Comparison of ENCODE assay signal across 8 cellular contexts in genomic region chr5:43484049-43484849, GRCh38. TPM values are rescaled to one million over a fixed set of nuclear protein-coding genes. Genes with fewer than 3 reads are reported as not detected.
A peak's percentile ranks its signal among the peaks of the same experiment; 100 is the strongest.
DNase-seq lines count a peak whose midpoint lies in the region; ATAC-seq and TF ChIP-seq lines count a peak whose summit lies in the region.

No MANE protein-coding gene starts in this region.

- ATAC-seq in GM18499 (IDR thresholded peaks at IDR 0.05; ENCODE audit: insufficient read depth, unreplicated experiment) = peak; percentile 57
- ATAC-seq in HG02970 (IDR thresholded peaks at IDR 0.05; ENCODE audit: low FRiP score, unreplicated experiment) = peak; percentile 68
- peak; percentile 78 for ATAC-seq in T-helper 17 cell
- peak; percentile 84 to 85 for ATAC-seq in right cardiac atrium
- ATAC-seq in psoas muscle = peak; percentile 84 to 90 (median 86)

- no peaks in the 10 kb centered on the region for H3K36me3 Mint-ChIP-seq in T-helper 17 cell (ENCODE audit: low read depth)

- H3K27me3 ChIP-seq in right cardiac atrium (ENCODE audit: control insufficient read depth, insufficient read depth) (no peaks in the 10 kb centered on the region), psoas muscle (ENCODE audit: insufficient read depth in 3 of 3, low read length in 2 of 3) (no peaks in the 10 kb centered on the region)

- no peaks in the 10 kb centered on the region for H3K36me3 ChIP-seq in psoas muscle (ENCODE audit: insufficient read depth in 1 of 2, low read depth in 1 of 2)
- H3K36me3 ChIP-seq in urinary bladder (ENCODE audit: insufficient read depth) = no peaks in the 10 kb centered on the region

- peak overlapping the region; percentile 98 for H3K27ac Mint-ChIP-seq in T-helper 17 cell

- peak overlapping the region; percentile 97 for H3K27ac ChIP-seq in angular gyrus (ENCODE audit: low read depth, low read length)
- peak overlapping the region; percentile 99 for H3K27ac ChIP-seq in right cardiac atrium (ENCODE audit: low read length)
- peak overlapping the region; percentile 98 for H3K27ac ChIP-seq in psoas muscle
- H3K27ac ChIP-seq in urinary bladder (ENCODE audit: low read depth) = peak overlapping the region; percentile 95

- peak; percentile 69 for TF ChIP-seq CTCF in psoas muscle (IDR thresholded peaks at IDR 0.05)

- peak overlapping the region; percentile 96 for H3K4me3 Mint-ChIP-seq in T-helper 17 cell

- WGBS in right cardiac atrium = 3% methylated on average over 33 of the region's 33 CpGs
- WGBS in psoas muscle, 3 donors = 3 to 4% (median 3%) methylated on average over 33 of the region's 33 CpGs
- WGBS in urinary bladder = 3% methylated on average over 33 of the region's 33 CpGs

- H3K4me3 ChIP-seq in right cardiac atrium (ENCODE audit: low read length) (peak overlapping the region; percentile 74), psoas muscle (peak overlapping the region; percentile 90), urinary bladder (ENCODE audit: low read depth, low read length) (peak overlapping the region; percentile 72)

- DNase-seq in NCI-H1694 treated with DMSO at 0.1 percent for 48 hours (lab: John Stamatoyannopoulos, UW) (peak; percentile 90), T-helper 17 cell (peak; percentile 62 to 77 (median 67)), right cardiac atrium (peak; percentile 79 to 91 (median 89)), psoas muscle (peak; percentile 83 to 91)

- H3K27me3 Mint-ChIP-seq in T-helper 17 cell = no peaks in the 10 kb centered on the region

- intact Hi-C loops in right cardiac atrium (cut with DNase I) = no loop called here
- intact Hi-C loops in psoas muscle (cut with DNase I) = loop anchor here in 1 of 2 donors (2.0 to 10.0 kb wide), 3 partner anchors 31 to 489 kb away; partner anchors contain the start of genes C5orf34 and HMGCS1

- H3K4me1 Mint-ChIP-seq in T-helper 17 cell = peaks cover 21% of the 10 kb centered on the region

- H3K9me3 ChIP-seq in T-helper 17 cell (ENCODE audit: control insufficient read depth, low read length, poor library complexity, severe bottlenecking) = no peaks in the 10 kb centered on the region
- H3K9me3 ChIP-seq in right cardiac atrium (ENCODE audit: control insufficient read depth, low read length) = no peaks in the 10 kb centered on the region
- no peaks in the 10 kb centered on the region for H3K9me3 ChIP-seq in psoas muscle

- H3K4me1 ChIP-seq in right cardiac atrium (ENCODE audit: control insufficient read depth, insufficient read depth, low read length) (no peaks in the 10 kb centered on the region), psoas muscle (peaks cover 14% of the 10 kb centered on the region), urinary bladder (ENCODE audit: insufficient read depth) (peaks cover 2% of the 10 kb centered on the region)

RNA-seq across cellular contexts. Expression of gene TMEM267, which starts 0.6 kb away (rescaled TPM):
- total RNA-seq in T-helper 17 cell (10 to 100 TPM in 1 of 2 donors, 1 to 10 TPM in 1; 9.1 to 10.6 TPM), right cardiac atrium (10 to 100 TPM in 1 of 4 donors, 1 to 10 TPM in 3; 6.5 to 12.4 (median 8.1) TPM), psoas muscle (1 to 10 TPM; 4.1 to 7.1 (median 6.1) TPM), urinary bladder (14.2 TPM)
- polyA plus RNA-seq in right cardiac atrium (5.3 TPM), psoas muscle (1 to 10 TPM; 2.6 to 9.2 (median 5.4) TPM), urinary bladder (10.6 TPM)

RNA-seq across cellular contexts. Expression of gene C5orf34, which starts 30.7 kb away (rescaled TPM):
- total RNA-seq in T-helper 17 cell = 1 to 10 TPM in 1 of 2 donors, under 1 TPM in 1; 0.99 to 1.6 TPM
- total RNA-seq in right cardiac atrium = 1 to 10 TPM in 1 of 4 donors, under 1 TPM in 3; 0.40 to 1.5 (median 0.52) TPM
- polyA plus RNA-seq in right cardiac atrium = 0.41 TPM
- total RNA-seq in psoas muscle = 1 to 10 TPM in 1 of 4 donors, under 1 TPM in 3; 0.53 to 1.2 (median 0.64) TPM
- under 1 TPM; 0.10 to 0.85 (median 0.49) TPM for polyA plus RNA-seq in psoas muscle
- total RNA-seq in urinary bladder = 9.7 TPM
- polyA plus RNA-seq in urinary bladder = 3.9 TPM

Comparison
In these comparisons a context has a peak if more than half of its experiments do, and no peak if none do; other contexts are left out.
1. Peak in every context shown above with its lines: DNase-seq, ATAC-seq, H3K4me3 ChIP-seq and H3K27ac ChIP-seq.